In the genomic region with DNA sequence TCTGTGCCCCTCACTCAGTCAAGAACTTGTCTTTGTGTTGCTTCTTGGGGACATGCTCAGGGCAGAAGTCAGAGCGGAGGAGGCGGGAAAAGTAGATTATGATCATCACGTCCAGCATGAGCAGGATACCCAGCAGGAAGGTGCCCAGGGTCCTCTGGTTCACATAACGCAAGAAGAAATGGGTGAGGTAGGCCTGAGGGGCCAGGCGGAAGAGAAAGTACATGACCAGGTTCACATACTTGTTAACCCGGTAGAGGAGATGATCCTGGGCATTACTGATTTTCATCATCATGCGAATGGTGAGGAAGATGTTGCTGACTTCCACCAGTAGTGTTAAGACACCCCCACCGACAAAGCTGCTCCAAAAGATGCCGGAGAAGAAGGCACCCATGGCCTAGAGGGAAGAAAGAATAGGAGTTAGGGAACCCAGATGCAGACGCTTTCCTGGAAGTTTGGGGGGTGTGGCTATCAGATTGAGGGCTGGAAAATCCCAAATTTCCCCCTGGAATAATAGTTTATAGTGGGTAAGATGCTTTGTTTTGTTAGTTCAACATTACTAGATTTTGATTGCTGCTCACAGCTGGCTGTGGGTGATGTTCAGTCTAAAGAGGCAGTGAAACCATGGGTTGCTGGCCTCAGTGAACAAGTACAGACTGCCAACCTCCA, we compare ENCODE assay signal across 1 cellular context.
TF ChIP-seq lines count a peak whose summit lies in the region.

No MANE protein-coding gene starts in this region.

TF ChIP-seq in K562, 482 proteins besides CTCF, POLR2A, EP300 and RAD21 (continues in another document):
- TF ChIP-seq, protein P1, sequence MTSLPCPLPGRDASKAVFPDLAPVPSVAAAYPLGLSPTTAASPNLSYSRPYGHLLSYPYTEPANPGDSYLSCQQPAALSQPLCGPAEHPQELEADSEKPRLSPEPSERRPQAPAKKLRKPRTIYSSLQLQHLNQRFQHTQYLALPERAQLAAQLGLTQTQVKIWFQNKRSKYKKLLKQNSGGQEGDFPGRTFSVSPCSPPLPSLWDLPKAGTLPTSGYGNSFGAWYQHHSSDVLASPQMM (CRISPR knock-in tag; IDR thresholded peaks at IDR 0.05): no peak; the same call in 1 of the 2 replicates
- TF ChIP-seq RFX7 (CRISPR knock-in tag; IDR thresholded peaks at IDR 0.05) (no peak), ILF3 (IDR thresholded peaks at IDR 0.05; ENCODE audit: borderline replicate concordance) (no peak), JUND (IDR thresholded peaks at IDR 0.05; ENCODE audit: borderline replicate concordance, low read depth, low read length) (no peak), JUND (tag; IDR thresholded peaks at IDR 0.05; ENCODE audit: borderline replicate concordance, low read depth, low read length) (no peak), JUN (IDR thresholded peaks at IDR 0.05; ENCODE audit: borderline replicate concordance, low read depth, low read length) (no peak), JUN (CRISPR knock-in tag; IDR thresholded peaks at IDR 0.05; ENCODE audit: borderline replicate concordance) (no peak), POLR3A (IDR thresholded peaks at IDR 0.05; ENCODE audit: borderline replicate concordance, extremely low read depth, insufficient read depth, insufficient read length) (no peak), ZNF766 (CRISPR knock-in tag; conservative IDR thresholded peaks at IDR 0.05) (no peak), GTF2F1 (IDR thresholded peaks at IDR 0.05; ENCODE audit: low read depth, low read length) (no peak), TEAD4 (IDR thresholded peaks at IDR 0.05; ENCODE audit: low read length) (peak; percentile 22; the same call in 1 of the 2 replicates), TEAD4 (CRISPR knock-in tag; IDR thresholded peaks at IDR 0.05; ENCODE audit: borderline replicate concordance) (no peak), SUPT5H (IDR thresholded peaks at IDR 0.05) (peak; percentile 87), ZNF589 (CRISPR knock-in tag; IDR thresholded peaks at IDR 0.05; ENCODE audit: low read depth) (0 out of 2 replicates have a peak, but pooled peaks have one; percentile 21), BACH1 (tag; IDR thresholded peaks at IDR 0.05) (no peak), SMARCA4 (IDR thresholded peaks at IDR 0.05) (no peak), RBM25 (IDR thresholded peaks at IDR 0.05; ENCODE audit: low read depth, low read length, severe bottlenecking) (no peak), SMC3 (conservative IDR thresholded peaks at IDR 0.05; ENCODE audit: insufficient read depth, low read depth, low read length) (peak; percentile 4; the same call in 1 of the 2 replicates), RBBP5 (IDR thresholded peaks at IDR 0.05; ENCODE audit: borderline replicate concordance, insufficient read depth, low read length, poor library complexity, severe bottlenecking) (no peak), LCOR (CRISPR knock-in tag; IDR thresholded peaks at IDR 0.05) (0 out of 2 replicates have a peak, but pooled peaks have one; percentile 10), NR4A1 (CRISPR knock-in tag; IDR thresholded peaks at IDR 0.05) (no peak), NR4A1 (tag; IDR thresholded peaks at IDR 0.05) (0 out of 2 replicates have a peak, but pooled peaks have one; percentile 4), SRSF1 (IDR thresholded peaks at IDR 0.05; ENCODE audit: low read depth, low read length) (no peak), POLR2AphosphoS5 (IDR thresholded peaks at IDR 0.05; ENCODE audit: control insufficient read depth, insufficient read depth, low read depth, low read length) (peak; percentile 72; the same call in 1 of the 2 replicates), NBN (IDR thresholded peaks at IDR 0.05; ENCODE audit: low read depth) (no peak), DIDO1 (tag; IDR thresholded peaks at IDR 0.05; ENCODE audit: low read depth) (no peak), PCBP1 (IDR thresholded peaks at IDR 0.05; ENCODE audit: low read depth, low read length, poor library complexity, severe bottlenecking) (no peak), PURB (CRISPR knock-in tag; IDR thresholded peaks at IDR 0.05; ENCODE audit: low read depth) (no peak), ELF1 (tag; IDR thresholded peaks at IDR 0.05) (no peak), SMAD3 (CRISPR knock-in tag; conservative IDR thresholded peaks at IDR 0.05) (0 out of 2 replicates have a peak, but pooled peaks have one; percentile 17), CCNT2 (IDR thresholded peaks at IDR 0.05; ENCODE audit: borderline replicate concordance, extremely low read depth, insufficient read length, low read depth, low read length) (peak; percentile 39), NRF1 (conservative IDR thresholded peaks at IDR 0.05 in 1 of 2, IDR thresholded peaks at IDR 0.05 in 1 of 2) (0 out of 4 replicates have a peak, but pooled peaks of 1 of the 2 experiments have one; percentile 18), BRCA1 (IDR thresholded peaks at IDR 0.05) (no peak), BRCA1 (CRISPR knock-in tag; IDR thresholded peaks at IDR 0.05) (no peak), NR2C2 (CRISPR knock-in tag; IDR thresholded peaks at IDR 0.05) (no peak), NR2C2 (tag; IDR thresholded peaks at IDR 0.05) (no peak), POLR2B (IDR thresholded peaks at IDR 0.05; ENCODE audit: low read depth, partially characterized antibody) (peak; percentile 57), NCOA4 (IDR thresholded peaks at IDR 0.05; ENCODE audit: partially characterized antibody) (no peak), ARID1B (IDR thresholded peaks at IDR 0.05) (no peak), ZNF431 (CRISPR knock-in tag; IDR thresholded peaks at IDR 0.05) (no peak; the same call in 1 of the 2 replicates)
- TF ChIP-seq, protein P2, sequence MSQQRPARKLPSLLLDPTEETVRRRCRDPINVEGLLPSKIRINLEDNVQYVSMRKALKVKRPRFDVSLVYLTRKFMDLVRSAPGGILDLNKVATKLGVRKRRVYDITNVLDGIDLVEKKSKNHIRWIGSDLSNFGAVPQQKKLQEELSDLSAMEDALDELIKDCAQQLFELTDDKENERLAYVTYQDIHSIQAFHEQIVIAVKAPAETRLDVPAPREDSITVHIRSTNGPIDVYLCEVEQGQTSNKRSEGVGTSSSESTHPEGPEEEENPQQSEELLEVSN (IDR thresholded peaks at IDR 0.05; ENCODE audit: borderline replicate concordance in 1 of 2, extremely low read depth in 1 of 2, insufficient read depth in 1 of 2, insufficient read length in 1 of 2, low read depth in 1 of 2, low read length in 1 of 2, poor library complexity in 1 of 2, severe bottlenecking in 1 of 2): peak in 1 of 2 experiments; percentile 60
- TF ChIP-seq, protein P3, sequence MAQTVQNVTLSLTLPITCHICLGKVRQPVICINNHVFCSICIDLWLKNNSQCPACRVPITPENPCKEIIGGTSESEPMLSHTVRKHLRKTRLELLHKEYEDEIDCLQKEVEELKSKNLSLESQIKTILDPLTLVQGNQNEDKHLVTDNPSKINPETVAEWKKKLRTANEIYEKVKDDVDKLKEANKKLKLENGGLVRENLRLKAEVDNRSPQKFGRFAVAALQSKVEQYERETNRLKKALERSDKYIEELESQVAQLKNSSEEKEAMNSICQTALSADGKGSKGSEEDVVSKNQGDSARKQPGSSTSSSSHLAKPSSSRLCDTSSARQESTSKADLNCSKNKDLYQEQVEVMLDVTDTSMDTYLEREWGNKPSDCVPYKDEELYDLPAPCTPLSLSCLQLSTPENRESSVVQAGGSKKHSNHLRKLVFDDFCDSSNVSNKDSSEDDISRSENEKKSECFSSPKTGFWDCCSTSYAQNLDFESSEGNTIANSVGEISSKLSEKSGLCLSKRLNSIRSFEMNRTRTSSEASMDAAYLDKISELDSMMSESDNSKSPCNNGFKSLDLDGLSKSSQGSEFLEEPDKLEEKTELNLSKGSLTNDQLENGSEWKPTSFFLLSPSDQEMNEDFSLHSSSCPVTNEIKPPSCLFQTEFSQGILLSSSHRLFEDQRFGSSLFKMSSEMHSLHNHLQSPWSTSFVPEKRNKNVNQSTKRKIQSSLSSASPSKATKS (CRISPR knock-in tag; IDR thresholded peaks at IDR 0.05): peak; percentile 35; the same call in 1 of the 2 replicates
- TF ChIP-seq, protein P4, sequence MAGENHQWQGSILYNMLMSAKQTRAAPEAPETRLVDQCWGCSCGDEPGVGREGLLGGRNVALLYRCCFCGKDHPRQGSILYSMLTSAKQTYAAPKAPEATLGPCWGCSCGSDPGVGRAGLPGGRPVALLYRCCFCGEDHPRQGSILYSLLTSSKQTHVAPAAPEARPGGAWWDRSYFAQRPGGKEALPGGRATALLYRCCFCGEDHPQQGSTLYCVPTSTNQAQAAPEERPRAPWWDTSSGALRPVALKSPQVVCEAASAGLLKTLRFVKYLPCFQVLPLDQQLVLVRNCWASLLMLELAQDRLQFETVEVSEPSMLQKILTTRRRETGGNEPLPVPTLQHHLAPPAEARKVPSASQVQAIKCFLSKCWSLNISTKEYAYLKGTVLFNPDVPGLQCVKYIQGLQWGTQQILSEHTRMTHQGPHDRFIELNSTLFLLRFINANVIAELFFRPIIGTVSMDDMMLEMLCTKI (IDR thresholded peaks at IDR 0.05; ENCODE audit: partially characterized antibody): no peak
- TF ChIP-seq, protein P5, sequence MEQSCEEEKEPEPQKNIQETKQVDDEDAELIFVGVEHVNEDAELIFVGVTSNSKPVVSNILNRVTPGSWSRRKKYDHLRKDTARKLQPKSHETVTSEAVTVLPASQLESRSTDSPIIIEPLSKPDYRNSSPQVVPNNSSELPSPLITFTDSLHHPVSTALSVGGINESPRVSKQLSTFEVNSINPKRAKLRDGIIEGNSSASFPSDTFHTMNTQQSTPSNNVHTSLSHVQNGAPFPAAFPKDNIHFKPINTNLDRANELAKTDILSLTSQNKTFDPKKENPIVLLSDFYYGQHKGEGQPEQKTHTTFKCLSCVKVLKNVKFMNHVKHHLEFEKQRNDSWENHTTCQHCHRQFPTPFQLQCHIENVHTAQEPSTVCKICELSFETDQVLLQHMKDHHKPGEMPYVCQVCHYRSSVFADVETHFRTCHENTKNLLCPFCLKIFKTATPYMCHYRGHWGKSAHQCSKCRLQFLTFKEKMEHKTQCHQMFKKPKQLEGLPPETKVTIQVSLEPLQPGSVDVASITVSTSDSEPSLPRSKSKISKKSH (CRISPR knock-in tag; IDR thresholded peaks at IDR 0.05): no peak
- TF ChIP-seq, protein P6, sequence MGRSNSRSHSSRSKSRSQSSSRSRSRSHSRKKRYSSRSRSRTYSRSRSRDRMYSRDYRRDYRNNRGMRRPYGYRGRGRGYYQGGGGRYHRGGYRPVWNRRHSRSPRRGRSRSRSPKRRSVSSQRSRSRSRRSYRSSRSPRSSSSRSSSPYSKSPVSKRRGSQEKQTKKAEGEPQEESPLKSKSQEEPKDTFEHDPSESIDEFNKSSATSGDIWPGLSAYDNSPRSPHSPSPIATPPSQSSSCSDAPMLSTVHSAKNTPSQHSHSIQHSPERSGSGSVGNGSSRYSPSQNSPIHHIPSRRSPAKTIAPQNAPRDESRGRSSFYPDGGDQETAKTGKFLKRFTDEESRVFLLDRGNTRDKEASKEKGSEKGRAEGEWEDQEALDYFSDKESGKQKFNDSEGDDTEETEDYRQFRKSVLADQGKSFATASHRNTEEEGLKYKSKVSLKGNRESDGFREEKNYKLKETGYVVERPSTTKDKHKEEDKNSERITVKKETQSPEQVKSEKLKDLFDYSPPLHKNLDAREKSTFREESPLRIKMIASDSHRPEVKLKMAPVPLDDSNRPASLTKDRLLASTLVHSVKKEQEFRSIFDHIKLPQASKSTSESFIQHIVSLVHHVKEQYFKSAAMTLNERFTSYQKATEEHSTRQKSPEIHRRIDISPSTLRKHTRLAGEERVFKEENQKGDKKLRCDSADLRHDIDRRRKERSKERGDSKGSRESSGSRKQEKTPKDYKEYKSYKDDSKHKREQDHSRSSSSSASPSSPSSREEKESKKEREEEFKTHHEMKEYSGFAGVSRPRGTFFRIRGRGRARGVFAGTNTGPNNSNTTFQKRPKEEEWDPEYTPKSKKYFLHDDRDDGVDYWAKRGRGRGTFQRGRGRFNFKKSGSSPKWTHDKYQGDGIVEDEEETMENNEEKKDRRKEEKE (IDR thresholded peaks at IDR 0.05; ENCODE audit: borderline replicate concordance in 1 of 2, control insufficient read depth in 1 of 2, low read depth in 2 of 2, low read length in 1 of 2): 0 out of 4 replicates have a peak, but pooled peaks of 1 of the 2 experiments have one; percentile 2
- TF ChIP-seq, protein P7, sequence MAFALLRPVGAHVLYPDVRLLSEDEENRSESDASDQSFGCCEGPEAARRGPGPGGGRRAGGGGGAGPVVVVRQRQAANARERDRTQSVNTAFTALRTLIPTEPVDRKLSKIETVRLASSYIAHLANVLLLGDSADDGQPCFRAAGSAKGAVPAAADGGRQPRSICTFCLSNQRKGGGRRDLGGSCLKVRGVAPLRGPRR (CRISPR knock-in tag; IDR thresholded peaks at IDR 0.05): no peak
- TF ChIP-seq, protein P8, sequence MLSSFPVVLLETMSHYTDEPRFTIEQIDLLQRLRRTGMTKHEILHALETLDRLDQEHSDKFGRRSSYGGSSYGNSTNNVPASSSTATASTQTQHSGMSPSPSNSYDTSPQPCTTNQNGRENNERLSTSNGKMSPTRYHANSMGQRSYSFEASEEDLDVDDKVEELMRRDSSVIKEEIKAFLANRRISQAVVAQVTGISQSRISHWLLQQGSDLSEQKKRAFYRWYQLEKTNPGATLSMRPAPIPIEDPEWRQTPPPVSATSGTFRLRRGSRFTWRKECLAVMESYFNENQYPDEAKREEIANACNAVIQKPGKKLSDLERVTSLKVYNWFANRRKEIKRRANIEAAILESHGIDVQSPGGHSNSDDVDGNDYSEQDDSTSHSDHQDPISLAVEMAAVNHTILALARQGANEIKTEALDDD (IDR thresholded peaks at IDR 0.05): peak; percentile 64
- TF ChIP-seq, protein P9, sequence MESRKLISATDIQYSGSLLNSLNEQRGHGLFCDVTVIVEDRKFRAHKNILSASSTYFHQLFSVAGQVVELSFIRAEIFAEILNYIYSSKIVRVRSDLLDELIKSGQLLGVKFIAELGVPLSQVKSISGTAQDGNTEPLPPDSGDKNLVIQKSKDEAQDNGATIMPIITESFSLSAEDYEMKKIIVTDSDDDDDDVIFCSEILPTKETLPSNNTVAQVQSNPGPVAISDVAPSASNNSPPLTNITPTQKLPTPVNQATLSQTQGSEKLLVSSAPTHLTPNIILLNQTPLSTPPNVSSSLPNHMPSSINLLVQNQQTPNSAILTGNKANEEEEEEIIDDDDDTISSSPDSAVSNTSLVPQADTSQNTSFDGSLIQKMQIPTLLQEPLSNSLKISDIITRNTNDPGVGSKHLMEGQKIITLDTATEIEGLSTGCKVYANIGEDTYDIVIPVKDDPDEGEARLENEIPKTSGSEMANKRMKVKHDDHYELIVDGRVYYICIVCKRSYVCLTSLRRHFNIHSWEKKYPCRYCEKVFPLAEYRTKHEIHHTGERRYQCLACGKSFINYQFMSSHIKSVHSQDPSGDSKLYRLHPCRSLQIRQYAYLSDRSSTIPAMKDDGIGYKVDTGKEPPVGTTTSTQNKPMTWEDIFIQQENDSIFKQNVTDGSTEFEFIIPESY (CRISPR knock-in tag; IDR thresholded peaks at IDR 0.05): peak; percentile 61; the same call in 1 of the 2 replicates
- TF ChIP-seq, protein P10, sequence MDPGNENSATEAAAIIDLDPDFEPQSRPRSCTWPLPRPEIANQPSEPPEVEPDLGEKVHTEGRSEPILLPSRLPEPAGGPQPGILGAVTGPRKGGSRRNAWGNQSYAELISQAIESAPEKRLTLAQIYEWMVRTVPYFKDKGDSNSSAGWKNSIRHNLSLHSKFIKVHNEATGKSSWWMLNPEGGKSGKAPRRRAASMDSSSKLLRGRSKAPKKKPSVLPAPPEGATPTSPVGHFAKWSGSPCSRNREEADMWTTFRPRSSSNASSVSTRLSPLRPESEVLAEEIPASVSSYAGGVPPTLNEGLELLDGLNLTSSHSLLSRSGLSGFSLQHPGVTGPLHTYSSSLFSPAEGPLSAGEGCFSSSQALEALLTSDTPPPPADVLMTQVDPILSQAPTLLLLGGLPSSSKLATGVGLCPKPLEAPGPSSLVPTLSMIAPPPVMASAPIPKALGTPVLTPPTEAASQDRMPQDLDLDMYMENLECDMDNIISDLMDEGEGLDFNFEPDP (CRISPR knock-in tag; IDR thresholded peaks at IDR 0.05): peak; percentile 67; the same call in 1 of the 2 replicates
